In the genomic region with DNA sequence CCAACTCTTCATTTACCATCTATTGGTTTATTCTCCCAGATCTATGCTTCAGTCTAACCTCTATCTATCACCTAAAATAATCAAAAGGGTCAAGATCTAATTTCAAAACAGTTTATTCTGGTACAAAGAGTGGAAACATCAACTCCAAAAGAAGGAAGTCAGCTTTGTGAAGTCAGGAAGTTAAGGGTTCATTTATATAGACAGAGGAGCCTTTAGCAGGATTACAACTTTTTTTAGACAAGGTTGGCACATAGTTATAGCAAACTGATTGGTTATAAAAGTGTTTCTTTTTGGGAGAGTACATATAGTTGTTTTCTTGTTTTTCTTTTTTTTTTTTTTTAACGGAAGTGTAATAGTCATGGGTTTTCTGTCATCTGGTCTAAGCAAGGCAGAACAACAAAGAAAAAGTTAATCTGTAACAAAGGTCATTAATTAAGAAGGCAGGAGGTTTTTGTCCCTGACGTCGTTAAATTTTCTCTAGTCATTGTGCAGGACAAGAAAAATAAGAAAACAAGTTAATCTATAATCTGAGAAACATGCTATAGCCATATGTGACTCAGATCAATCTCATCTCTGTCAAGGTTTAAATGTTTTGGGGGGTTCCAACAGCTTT, we compare ENCODE assay signal across 1 cellular context.
TF ChIP-seq lines count a peak whose summit lies in the region.

No MANE protein-coding gene starts in this region.

TF ChIP-seq in GM12878, 131 proteins besides CTCF, POLR2A, EP300 and RAD21 (continued from another document):
- TF ChIP-seq, protein P1, sequence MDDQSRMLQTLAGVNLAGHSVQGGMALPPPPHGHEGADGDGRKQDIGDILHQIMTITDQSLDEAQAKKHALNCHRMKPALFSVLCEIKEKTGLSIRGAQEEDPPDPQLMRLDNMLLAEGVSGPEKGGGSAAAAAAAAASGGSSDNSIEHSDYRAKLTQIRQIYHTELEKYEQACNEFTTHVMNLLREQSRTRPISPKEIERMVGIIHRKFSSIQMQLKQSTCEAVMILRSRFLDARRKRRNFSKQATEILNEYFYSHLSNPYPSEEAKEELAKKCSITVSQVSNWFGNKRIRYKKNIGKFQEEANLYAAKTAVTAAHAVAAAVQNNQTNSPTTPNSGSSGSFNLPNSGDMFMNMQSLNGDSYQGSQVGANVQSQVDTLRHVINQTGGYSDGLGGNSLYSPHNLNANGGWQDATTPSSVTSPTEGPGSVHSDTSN (IDR thresholded peaks at IDR 0.05; ENCODE audit: insufficient replicate concordance, low read depth, low read length), result no peak
- TF ChIP-seq, protein P2, sequence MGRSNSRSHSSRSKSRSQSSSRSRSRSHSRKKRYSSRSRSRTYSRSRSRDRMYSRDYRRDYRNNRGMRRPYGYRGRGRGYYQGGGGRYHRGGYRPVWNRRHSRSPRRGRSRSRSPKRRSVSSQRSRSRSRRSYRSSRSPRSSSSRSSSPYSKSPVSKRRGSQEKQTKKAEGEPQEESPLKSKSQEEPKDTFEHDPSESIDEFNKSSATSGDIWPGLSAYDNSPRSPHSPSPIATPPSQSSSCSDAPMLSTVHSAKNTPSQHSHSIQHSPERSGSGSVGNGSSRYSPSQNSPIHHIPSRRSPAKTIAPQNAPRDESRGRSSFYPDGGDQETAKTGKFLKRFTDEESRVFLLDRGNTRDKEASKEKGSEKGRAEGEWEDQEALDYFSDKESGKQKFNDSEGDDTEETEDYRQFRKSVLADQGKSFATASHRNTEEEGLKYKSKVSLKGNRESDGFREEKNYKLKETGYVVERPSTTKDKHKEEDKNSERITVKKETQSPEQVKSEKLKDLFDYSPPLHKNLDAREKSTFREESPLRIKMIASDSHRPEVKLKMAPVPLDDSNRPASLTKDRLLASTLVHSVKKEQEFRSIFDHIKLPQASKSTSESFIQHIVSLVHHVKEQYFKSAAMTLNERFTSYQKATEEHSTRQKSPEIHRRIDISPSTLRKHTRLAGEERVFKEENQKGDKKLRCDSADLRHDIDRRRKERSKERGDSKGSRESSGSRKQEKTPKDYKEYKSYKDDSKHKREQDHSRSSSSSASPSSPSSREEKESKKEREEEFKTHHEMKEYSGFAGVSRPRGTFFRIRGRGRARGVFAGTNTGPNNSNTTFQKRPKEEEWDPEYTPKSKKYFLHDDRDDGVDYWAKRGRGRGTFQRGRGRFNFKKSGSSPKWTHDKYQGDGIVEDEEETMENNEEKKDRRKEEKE (IDR thresholded peaks at IDR 0.05), result no peak
- TF ChIP-seq JUND (IDR thresholded peaks at IDR 0.05; ENCODE audit: low read depth, low read length), result no peak
- TF ChIP-seq STAT1 (conservative IDR thresholded peaks at IDR 0.05), result no peak
- TF ChIP-seq, protein P3, sequence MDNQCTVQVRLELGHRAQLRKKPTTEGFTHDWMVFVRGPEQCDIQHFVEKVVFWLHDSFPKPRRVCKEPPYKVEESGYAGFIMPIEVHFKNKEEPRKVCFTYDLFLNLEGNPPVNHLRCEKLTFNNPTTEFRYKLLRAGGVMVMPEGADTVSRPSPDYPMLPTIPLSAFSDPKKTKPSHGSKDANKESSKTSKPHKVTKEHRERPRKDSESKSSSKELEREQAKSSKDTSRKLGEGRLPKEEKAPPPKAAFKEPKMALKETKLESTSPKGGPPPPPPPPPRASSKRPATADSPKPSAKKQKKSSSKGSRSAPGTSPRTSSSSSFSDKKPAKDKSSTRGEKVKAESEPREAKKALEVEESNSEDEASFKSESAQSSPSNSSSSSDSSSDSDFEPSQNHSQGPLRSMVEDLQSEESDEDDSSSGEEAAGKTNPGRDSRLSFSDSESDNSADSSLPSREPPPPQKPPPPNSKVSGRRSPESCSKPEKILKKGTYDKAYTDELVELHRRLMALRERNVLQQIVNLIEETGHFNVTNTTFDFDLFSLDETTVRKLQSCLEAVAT (IDR thresholded peaks at IDR 0.05), result no peak
- no peak for TF ChIP-seq RCOR1 (conservative IDR thresholded peaks at IDR 0.05; ENCODE audit: low read depth, low read length)
- TF ChIP-seq, protein P4, sequence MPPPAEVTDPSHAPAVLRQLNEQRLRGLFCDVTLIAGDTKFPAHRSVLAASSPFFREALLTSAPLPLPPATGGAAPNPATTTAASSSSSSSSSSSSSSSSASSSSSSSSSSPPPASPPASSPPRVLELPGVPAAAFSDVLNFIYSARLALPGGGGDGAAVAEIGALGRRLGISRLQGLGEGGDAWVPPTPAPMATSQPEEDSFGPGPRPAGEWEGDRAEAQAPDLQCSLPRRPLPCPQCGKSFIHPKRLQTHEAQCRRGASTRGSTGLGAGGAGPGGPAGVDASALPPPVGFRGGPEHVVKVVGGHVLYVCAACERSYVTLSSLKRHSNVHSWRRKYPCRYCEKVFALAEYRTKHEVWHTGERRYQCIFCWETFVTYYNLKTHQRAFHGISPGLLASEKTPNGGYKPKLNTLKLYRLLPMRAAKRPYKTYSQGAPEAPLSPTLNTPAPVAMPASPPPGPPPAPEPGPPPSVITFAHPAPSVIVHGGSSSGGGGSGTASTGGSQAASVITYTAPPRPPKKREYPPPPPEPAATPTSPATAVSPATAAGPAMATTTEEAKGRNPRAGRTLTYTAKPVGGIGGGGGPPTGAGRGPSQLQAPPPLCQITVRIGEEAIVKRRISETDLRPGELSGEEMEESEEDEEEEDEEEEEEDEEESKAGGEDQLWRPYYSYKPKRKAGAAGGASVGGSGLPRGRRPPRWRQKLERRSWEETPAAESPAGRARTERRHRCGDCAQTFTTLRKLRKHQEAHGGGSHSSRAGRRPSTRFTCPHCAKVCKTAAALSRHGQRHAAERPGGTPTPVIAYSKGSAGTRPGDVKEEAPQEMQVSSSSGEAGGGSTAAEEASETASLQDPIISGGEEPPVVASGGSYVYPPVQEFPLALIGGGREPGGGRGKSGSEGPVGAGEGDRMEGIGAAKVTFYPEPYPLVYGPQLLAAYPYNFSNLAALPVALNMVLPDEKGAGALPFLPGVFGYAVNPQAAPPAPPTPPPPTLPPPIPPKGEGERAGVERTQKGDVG (CRISPR knock-in tag; IDR thresholded peaks at IDR 0.05), result no peak
- TF ChIP-seq POU2F2 (IDR thresholded peaks at IDR 0.05; ENCODE audit: borderline replicate concordance, low read depth, low read length), result no peak
- peak; percentile 75 for TF ChIP-seq MTA2 (IDR thresholded peaks at IDR 0.05; ENCODE audit: low read depth)
- TF ChIP-seq RB1 (IDR thresholded peaks at IDR 0.05; ENCODE audit: borderline replicate concordance), result no peak
- TF ChIP-seq SIX5 (IDR thresholded peaks at IDR 0.05; ENCODE audit: low read depth, low read length, severe bottlenecking), result no peak
- no peak for TF ChIP-seq TARDBP (IDR thresholded peaks at IDR 0.05; ENCODE audit: borderline replicate concordance)
- TF ChIP-seq SMAD5 (IDR thresholded peaks at IDR 0.05; ENCODE audit: low read depth), result no peak
- TF ChIP-seq POLR2AphosphoS5 (IDR thresholded peaks at IDR 0.05; ENCODE audit: low read length), result no peak
- peak; percentile 81 for TF ChIP-seq ATF7 (IDR thresholded peaks at IDR 0.05; ENCODE audit: low read depth)
- no peak for TF ChIP-seq IKZF2 (IDR thresholded peaks at IDR 0.05)
- TF ChIP-seq BACH1 (IDR thresholded peaks at IDR 0.05; ENCODE audit: borderline replicate concordance), result no peak
- no peak for TF ChIP-seq BCL11A (IDR thresholded peaks at IDR 0.05; ENCODE audit: low read depth, low read length)
